8 cellular contexts compared by ENCODE assay signal in genomic region chr16:89409161-89409711, GRCh38.
DNase-seq lines count a peak whose midpoint lies in the region; ATAC-seq lines count a peak whose summit lies in the region.

No MANE protein-coding gene starts in this region.

- H3K27me3 Mint-ChIP-seq in activated T-cell treated with anti-CD3 and anti-CD28 coated beads, Interleukin-2, amount 50 U/mL, for 4 hours (ENCODE audit: low read depth): no peaks in the 10 kb centered on the region

- H3K4me1 Mint-ChIP-seq in activated T-cell treated with anti-CD3 and anti-CD28 coated beads, Interleukin-2, amount 50 U/mL, for 4 hours (ENCODE audit: low read depth): peaks cover 88% of the 10 kb centered on the region

- peak; percentile 81 to 84 for ATAC-seq in activated T-cell treated with anti-CD3 and anti-CD28 coated beads, Interleukin-2, amount 50 U/mL, for 4 hours
- ATAC-seq in GM18873 (IDR thresholded peaks at IDR 0.05; ENCODE audit: low FRiP score, unreplicated experiment) (no peak), HG03342 (IDR thresholded peaks at IDR 0.05; ENCODE audit: unreplicated experiment) (no peak), GM21576 (IDR thresholded peaks at IDR 0.05; ENCODE audit: unreplicated experiment) (no peak)

- DNase-seq in NAMALWA (ENCODE audit: low spot score) (peak; percentile 31), glomerular visceral epithelial cell (ENCODE audit: extremely low spot score) (peak; percentile 33), HuH-7.5 (ENCODE audit: low spot score) (no peak)
- peak; percentile 56 for DNase-seq in activated T-cell treated with anti-CD3 and anti-CD28 coated beads, Interleukin-2, amount 50 U/mL, for 4 hours
- peak; percentile 40 to 56 for DNase-seq in stimulated activated CD8-positive, alpha-beta memory T cell treated with anti-CD3 and anti-CD28 coated beads, Interleukin-15, amount 100 ng/mL, for 48 hours (ENCODE audit: low read depth in 2 of 2)

- H3K4me3 Mint-ChIP-seq in activated T-cell treated with anti-CD3 and anti-CD28 coated beads, Interleukin-2, amount 50 U/mL, for 4 hours: peak overlapping the region; percentile 27

- H3K9me3 Mint-ChIP-seq in activated T-cell treated with anti-CD3 and anti-CD28 coated beads, Interleukin-2, amount 50 U/mL, for 4 hours: no peaks in the 10 kb centered on the region

- peaks cover 2% of the 10 kb centered on the region for H3K36me3 Mint-ChIP-seq in activated T-cell treated with anti-CD3 and anti-CD28 coated beads, Interleukin-2, amount 50 U/mL, for 4 hours (ENCODE audit: insufficient read depth)

Comparison
In these comparisons a context has a peak if more than half of its experiments do, and no peak if none do; other contexts are left out.
1. ATAC-seq: peak in activated T-cell treated with anti-CD3 and anti-CD28 coated beads, Interleukin-2, amount 50 U/mL, for 4 hours (2 of 2); none in GM18873 (single experiment), HG03342 (single experiment) and GM21576 (single experiment).